In genomic region chr12:13889913-13890312, GRCh38 we compare ENCODE assay signal across 23 cellular contexts.
DNase-seq lines count a peak whose midpoint lies in the region; ATAC-seq, FAIRE-seq and TF ChIP-seq lines count a peak whose summit lies in the region.
"Had no signal": no experiment of that assay in that cellular context is flagged by ENCODE, and none has a peak within 500 bp of the region (broad histone marks: within the 10 kb centered on the region; RNA-seq: fewer than 3 reads in every experiment).

No MANE protein-coding gene starts in this region.

- CTCF ChIA-PET in A549 (lab: Yijun Ruan, JAX) (interaction anchor here (1.2 to 1.7 kb wide), 5 partner anchors 10 to 277 kb away, joined by 3 to 6 read pairs (median 5); no protein-coding TSS in a partner anchor), PC-9 (lab: Charles Lee) (no interaction called here)

- H3K27ac ChIP-seq in A549 (peak overlapping the region; percentile 82 to 86), PC-9 (no peak overlapping the region), neural progenitor cell (no peak overlapping the region)

- H3K4me1 ChIP-seq in A549, result peaks cover 87% of the 10 kb centered on the region
- H3K4me1 ChIP-seq in PC-9 (replicated peaks; ENCODE audit: insufficient read depth), result no peaks in the 10 kb centered on the region
- peaks cover 6% of the 10 kb centered on the region for H3K4me1 ChIP-seq in neural progenitor cell
- H3K4me1 ChIP-seq: BE2C had no signal

- H3K36me3 ChIP-seq in PC-9 (ENCODE audit: low read depth), result no peaks in the 10 kb centered on the region
- no peaks in the 10 kb centered on the region for H3K36me3 ChIP-seq in neural progenitor cell
- H3K36me3 ChIP-seq: BE2C had no signal

- H3K9me3 Mint-ChIP-seq in neural progenitor cell, result no peaks in the 10 kb centered on the region
- H3K9me3 Mint-ChIP-seq: CD8-positive, alpha-beta memory T cell; H9 had no signal

- TF ChIP-seq CTCF in A549 (IDR thresholded peaks at IDR 0.05) (no peak), PC-9 (conservative IDR thresholded peaks at IDR 0.05) (no peak), neural progenitor cell (IDR thresholded peaks at IDR 0.05) (no peak)

- H2AFZ ChIP-seq in PC-9 (peak overlapping the region; percentile 50; the same call in 1 of the 2 replicates), neural progenitor cell (replicated peaks) (peak overlapping the region; percentile 8)

- no peak for FAIRE-seq in A549 (lab: Jason Lieb, UNC)
- FAIRE-seq in urothelium cell line (lab: Jason Lieb, UNC), result peak; percentile 72
- FAIRE-seq: GM12878, GM19239, H1, HepG2 had no signal

- peak in 1 of 2 experiments; percentile 23 for DNase-seq in A549 (ENCODE audit: low read depth in 1 of 2, low spot score in 1 of 2)
- DNase-seq in PC-9, result no peak
- no peak for DNase-seq in neural progenitor cell (ENCODE audit: low spot score)
- DNase-seq in urothelium cell line (ENCODE audit: low spot score), result no peak
- no peak for DNase-seq in kidney glomerular epithelial cell (lab: John Stamatoyannopoulos, UW)
- DNase-seq in NCI-H1417 treated with DMSO at 0.1 percent for 48 hours (lab: John Stamatoyannopoulos, UW), result no peak
- DNase-seq in activated gamma-delta T cell (lab: John Stamatoyannopoulos, UW), result no peak
- DNase-seq: 8988T; ACHN; BE2C; C1 segment of cervical spinal cord; CD4-positive, CD25-positive, alpha-beta regulatory T cell; CD8-positive, alpha-beta memory T cell; COR-L47; DMS 273 treated with DMSO at 0.1 percent for 48 hours; DMS53; DND-41; EL; H9 had no signal

- H3K27me3 ChIP-seq in PC-9 (ENCODE audit: insufficient read depth, low read depth) (no peaks in the 10 kb centered on the region; the same call in 1 of the 2 replicates), neural progenitor cell (no peaks in the 10 kb centered on the region)

- intact Hi-C loops in PC-9 (cut with micrococcal nuclease; ENCODE audit: unreplicated experiment), result no loop called here

- TF ChIP-seq EP300 in A549 (IDR thresholded peaks at IDR 0.05), result no peak

- peaks cover 10% of the 10 kb centered on the region for H3K4me1 Mint-ChIP-seq in neural progenitor cell
- H3K4me1 Mint-ChIP-seq: CD4-positive, CD25-positive, alpha-beta regulatory T cell; CD8-positive, alpha-beta memory T cell had no signal

- H3K27ac Mint-ChIP-seq in neural progenitor cell, result peak overlapping the region; percentile 10
- H3K27ac Mint-ChIP-seq: CD4-positive, CD25-positive, alpha-beta regulatory T cell; CD8-positive, alpha-beta memory T cell; H9 had no signal

- no peak overlapping the region for H3K4me3 Mint-ChIP-seq in neural progenitor cell
- H3K4me3 Mint-ChIP-seq: CD4-positive, CD25-positive, alpha-beta regulatory T cell; CD8-positive, alpha-beta memory T cell; H9 had no signal

- POLR2A ChIA-PET in A549 (lab: Yijun Ruan, JAX) (no interaction called here), PC-9 (lab: Charles Lee; ENCODE audit: unreplicated experiment) (no interaction called here)

- H3K27me3 Mint-ChIP-seq in neural progenitor cell (ENCODE audit: insufficient read depth, low read depth), result peaks cover 4% of the 10 kb centered on the region

- no TSS peak for BruUV-seq in PC-9 (replicated peaks; lab: Mats Ljungman, UMichigan)

- no peaks in the 10 kb centered on the region; the same call in 1 of the 2 replicates for H4K20me1 ChIP-seq in PC-9 (ENCODE audit: insufficient read depth)
- no peaks in the 10 kb centered on the region for H4K20me1 ChIP-seq in neural progenitor cell (ENCODE audit: low read depth)

- TF ChIP-seq RAD21 in A549 (conservative IDR thresholded peaks at IDR 0.05 in 1 of 2, IDR thresholded peaks at IDR 0.05 in 1 of 2), result no peak

- H3K4me2 ChIP-seq in A549 (peak overlapping the region; percentile 76), PC-9 (no peak overlapping the region), neural progenitor cell (no peak overlapping the region)

- 19% methylated on average over 4 of the region's 4 CpGs for WGBS in A549 (ENCODE audit: missing lambda C conversion rate)

- H3K4me3 ChIP-seq in A549 (no peak overlapping the region), PC-9 (no peak overlapping the region), neural progenitor cell (no peak overlapping the region)
- H3K4me3 ChIP-seq: GM12878 had no signal

- TF ChIP-seq POLR2A in A549 (IDR thresholded peaks at IDR 0.05; ENCODE audit: low read length), result no peak

- H3K9me3 ChIP-seq in A549 (no peaks in the 10 kb centered on the region), PC-9 (ENCODE audit: insufficient read depth, low read depth) (no peaks in the 10 kb centered on the region), neural progenitor cell (ENCODE audit: low read depth) (no peaks in the 10 kb centered on the region)
- H3K9me3 ChIP-seq: BE2C had no signal

- H3F3A ChIP-seq in PC-9 (ENCODE audit: insufficient read depth, low read depth) (no peaks in the 10 kb centered on the region), neural progenitor cell (ENCODE audit: low read depth) (no peaks in the 10 kb centered on the region)

- H3K36me3 Mint-ChIP-seq in neural progenitor cell, result no peaks in the 10 kb centered on the region
- H3K36me3 Mint-ChIP-seq: CD4-positive, CD25-positive, alpha-beta regulatory T cell; CD8-positive, alpha-beta memory T cell had no signal

- no peaks in the 10 kb centered on the region for H3K79me2 ChIP-seq in PC-9 (ENCODE audit: low read depth)
- no peaks in the 10 kb centered on the region for H3K79me2 ChIP-seq in neural progenitor cell (ENCODE audit: low read depth)

- peak in 1 of 2 experiments; percentile 57; a peak in 3 of 6 replicates for ATAC-seq in A549
- ATAC-seq: GM12878, HepG2 had no signal

- no peak overlapping the region for H3K9ac ChIP-seq in neural progenitor cell

- no peaks in the 10 kb centered on the region for H3K9me2 ChIP-seq in PC-9 (ENCODE audit: insufficient read depth)

TF ChIP-seq in A549, 52 proteins besides CTCF, POLR2A, EP300 and RAD21:
- TF ChIP-seq KDM1A (IDR thresholded peaks at IDR 0.05; ENCODE audit: low read depth), result no peak
- TF ChIP-seq PBX3 (IDR thresholded peaks at IDR 0.05), result no peak
- no peak for TF ChIP-seq CHD4 (IDR thresholded peaks at IDR 0.05; ENCODE audit: borderline replicate concordance)
- TF ChIP-seq, protein P1, sequence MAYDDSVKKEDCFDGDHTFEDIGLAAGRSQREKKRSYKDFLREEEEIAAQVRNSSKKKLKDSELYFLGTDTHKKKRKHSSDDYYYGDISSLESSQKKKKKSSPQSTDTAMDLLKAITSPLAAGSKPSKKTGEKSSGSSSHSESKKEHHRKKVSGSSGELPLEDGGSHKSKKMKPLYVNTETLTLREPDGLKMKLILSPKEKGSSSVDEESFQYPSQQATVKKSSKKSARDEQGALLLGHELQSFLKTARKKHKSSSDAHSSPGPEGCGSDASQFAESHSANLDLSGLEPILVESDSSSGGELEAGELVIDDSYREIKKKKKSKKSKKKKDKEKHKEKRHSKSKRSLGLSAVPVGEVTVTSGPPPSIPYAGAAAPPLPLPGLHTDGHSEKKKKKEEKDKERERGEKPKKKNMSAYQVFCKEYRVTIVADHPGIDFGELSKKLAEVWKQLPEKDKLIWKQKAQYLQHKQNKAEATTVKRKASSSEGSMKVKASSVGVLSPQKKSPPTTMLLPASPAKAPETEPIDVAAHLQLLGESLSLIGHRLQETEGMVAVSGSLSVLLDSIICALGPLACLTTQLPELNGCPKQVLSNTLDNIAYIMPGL (CRISPR knock-in tag; IDR thresholded peaks at IDR 0.05; ENCODE audit: borderline replicate concordance), result no peak
- no peak for TF ChIP-seq HDAC2 (IDR thresholded peaks at IDR 0.05)
TF ChIP-seq in A549: peak in this region for 0.

Comparison
In these comparisons a context has a peak if more than half of its experiments do, and no peak if none do; other contexts are left out.
1. H3K27ac ChIP-seq: peak in A549 (2 of 2); none in PC-9 (single experiment) and neural progenitor cell (single experiment).